In genomic region chr11:102320166-102320565, GRCh38 we compare ENCODE assay signal across 12 cellular contexts. TPM values are rescaled to one million over a fixed set of nuclear protein-coding genes. Genes with fewer than 3 reads are reported as not detected.
A peak's percentile ranks its signal among the peaks of the same experiment; 100 is the strongest.
DNase-seq lines count a peak whose midpoint lies in the region; ATAC-seq and TF ChIP-seq lines count a peak whose summit lies in the region.
"Had no signal": no experiment of that assay in that cellular context is flagged by ENCODE, and none has a peak within 500 bp of the region (broad histone marks: within the 10 kb centered on the region; RNA-seq: fewer than 3 reads in every experiment).

No MANE protein-coding gene starts in this region.

- ATAC-seq in activated B cell treated with CpG ODN at 0.5 μM for 24 hours (ENCODE audit: low read depth) (no peak), memory B cell (ENCODE audit: low read depth) (no peak), GM19324 (IDR thresholded peaks at IDR 0.05; ENCODE audit: low FRiP score, unreplicated experiment) (no peak), HG03378 (IDR thresholded peaks at IDR 0.05; ENCODE audit: unreplicated experiment) (no peak)
- ATAC-seq: WTC11 had no signal

- intact Hi-C loops in cardiac septum (cut with DNase I) (no loop called here), activated B cell treated with CpG ODN at 0.5 μM for 24 hours (cut with micrococcal nuclease) (no loop called here), transverse colon (cut with DNase I; ENCODE audit: low total_unique reads) (no loop called here)

- TF ChIP-seq EP300 in transverse colon (IDR thresholded peaks at IDR 0.05; ENCODE audit: low read depth) = no peak

- H3K4me3 Mint-ChIP-seq in activated B cell treated with CpG ODN at 0.5 μM for 24 hours = peak overlapping the region; percentile 98
- peak overlapping the region; percentile 94 for H3K4me3 Mint-ChIP-seq in memory B cell
- H3K4me3 Mint-ChIP-seq: WTC11 had no signal

- DNase-seq in right atrium auricular region (ENCODE audit: low spot score) (no peak), cardiac septum (ENCODE audit: low spot score) (no peak), activated B cell treated with CpG ODN at 0.5 μM for 24 hours (no peak), memory B cell (ENCODE audit: low spot score in 2 of 2) (no peak), transverse colon (no peak), HAP-1 (ENCODE audit: low spot score in 2 of 2) (no peak)
- DNase-seq: retina had no signal

- peak overlapping the region; percentile 98 for H3K27ac Mint-ChIP-seq in activated B cell treated with CpG ODN at 0.5 μM for 24 hours
- peak overlapping the region; percentile 96 for H3K27ac Mint-ChIP-seq in memory B cell
- H3K27ac Mint-ChIP-seq: WTC11 had no signal

- H3K27ac ChIP-seq in right atrium auricular region = peak overlapping the region; percentile 63 to 70
- H3K27ac ChIP-seq in transverse colon = peak overlapping the region; percentile 84 to 89 (median 87)
- H3K27ac ChIP-seq: BLaER1 treated with 17β-estradiol and CSF1 and Interleukin-3, amounts not matched to agents 10 nM and 100 nM; hepatocyte had no signal

- H3K36me3 ChIP-seq in right atrium auricular region (no peaks in the 10 kb centered on the region), transverse colon (no peaks in the 10 kb centered on the region), HAP-1 (replicated peaks) (no peaks in the 10 kb centered on the region)
- H3K36me3 ChIP-seq: BLaER1 treated with 17β-estradiol and CSF1 and Interleukin-3, amounts not matched to agents 10 nM and 100 nM had no signal

- H3K4me3 ChIP-seq in right atrium auricular region (no peak overlapping the region), transverse colon (peak overlapping the region in 1 of 4 donors; percentile 65), HAP-1 (no peak overlapping the region)
- H3K4me3 ChIP-seq: BLaER1 treated with 17β-estradiol and CSF1 and Interleukin-3, amounts not matched to agents 10 nM and 100 nM; hepatocyte had no signal

- in situ Hi-C loops in transverse colon (cut with MboI; ENCODE audit: low pct_ligation_motif_present in 1 of 4, low pct_unique_long_range_greater_than_20kb in 1 of 4, low sequenced_read_pairs in 3 of 4) = no loop called here
- in situ Hi-C loops in HAP-1 (cut with MboI; ENCODE audit: low sequenced_read_pairs) = no loop called here

- TF ChIP-seq CTCF in right atrium auricular region (IDR thresholded peaks at IDR 0.05) (no peak), activated B cell treated with CpG ODN at 0.5 μM for 24 hours (IDR thresholded peaks at IDR 0.05) (no peak), transverse colon (IDR thresholded peaks at IDR 0.05) (no peak)

- H3K9me3 Mint-ChIP-seq in activated B cell treated with CpG ODN at 0.5 μM for 24 hours (no peaks in the 10 kb centered on the region), memory B cell (no peaks in the 10 kb centered on the region)
- H3K9me3 Mint-ChIP-seq: WTC11 had no signal

- POLR2A ChIA-PET in activated B cell treated with CpG ODN at 0.5 μM for 24 hours (lab: Charles Lee) = interaction anchor here (0.7 to 17.6 kb wide), 11 partner anchors 8 to 132 kb away, joined by 3 to 424 read pairs (median 8); partner anchors contain the start of genes BIRC2 and TMEM123

- no peaks in the 10 kb centered on the region for H3K9me3 ChIP-seq in right atrium auricular region
- no peaks in the 10 kb centered on the region for H3K9me3 ChIP-seq in transverse colon
- no peaks in the 10 kb centered on the region for H3K9me3 ChIP-seq in HAP-1
- H3K9me3 ChIP-seq: BLaER1 treated with 17β-estradiol and CSF1 and Interleukin-3, amounts not matched to agents 10 nM and 100 nM had no signal

- H3K36me3 Mint-ChIP-seq in activated B cell treated with CpG ODN at 0.5 μM for 24 hours (ENCODE audit: low read depth) (peaks cover 70% of the 10 kb centered on the region), memory B cell (peaks cover 42% of the 10 kb centered on the region)
- H3K36me3 Mint-ChIP-seq: WTC11 had no signal

- H3K4me1 ChIP-seq in right atrium auricular region (peaks cover 0 to 24% of the 10 kb centered on the region in 2 donors), transverse colon (peaks cover 3 to 51% (median 17%) of the 10 kb centered on the region in 4 donors), HAP-1 (no peaks in the 10 kb centered on the region)

- no peak for TF ChIP-seq POLR2A in transverse colon (IDR thresholded peaks at IDR 0.05)

- peaks cover 75% of the 10 kb centered on the region for H3K4me1 Mint-ChIP-seq in activated B cell treated with CpG ODN at 0.5 μM for 24 hours
- H3K4me1 Mint-ChIP-seq in memory B cell = peaks cover 41% of the 10 kb centered on the region

- CTCF ChIA-PET in activated B cell treated with CpG ODN at 0.5 μM for 24 hours (lab: Charles Lee) = interaction anchor here (1.5 to 5.4 kb wide), 4 partner anchors 14 to 293 kb away, joined by 3 to 167 read pairs (median 6); no protein-coding TSS in a partner anchor

- H3K27me3 Mint-ChIP-seq in activated B cell treated with CpG ODN at 0.5 μM for 24 hours = no peaks in the 10 kb centered on the region
- H3K27me3 Mint-ChIP-seq in memory B cell = no peaks in the 10 kb centered on the region

- H3K27me3 ChIP-seq in right atrium auricular region = no peaks in the 10 kb centered on the region
- H3K27me3 ChIP-seq in transverse colon = no peaks in the 10 kb centered on the region
- no peaks in the 10 kb centered on the region for H3K27me3 ChIP-seq in HAP-1 (ENCODE audit: low read depth)
- H3K27me3 ChIP-seq: hepatocyte had no signal

RNA-seq across cellular contexts. Expression of gene BIRC3, which starts 2.9 kb away (rescaled TPM):
- 1 to 10 TPM; 3.6 to 9.1 TPM for total RNA-seq in right atrium auricular region
- total RNA-seq in cardiac septum = 1.8 TPM
- 236 and 270 TPM in 2 replicates for total RNA-seq in activated B cell treated with CpG ODN at 0.5 μM for 24 hours
- 10 to 100 TPM in 3 of 4 donors, 1 to 10 TPM in 1; 2.2 to 57.8 (median 53.0) TPM for total RNA-seq in transverse colon

RNA-seq across cellular contexts. Expression of gene BIRC2, which starts 26.8 kb away (rescaled TPM):
- total RNA-seq in right atrium auricular region (10 to 100 TPM; 31.5 to 36.8 TPM), cardiac septum (31.5 TPM), activated B cell treated with CpG ODN at 0.5 μM for 24 hours (27.1 and 34.9 TPM in 2 replicates), transverse colon (10 to 100 TPM; 66.5 to 95.9 (median 73.2) TPM)
